ENCODE assay signal across 15 cellular contexts in the genomic region with DNA sequence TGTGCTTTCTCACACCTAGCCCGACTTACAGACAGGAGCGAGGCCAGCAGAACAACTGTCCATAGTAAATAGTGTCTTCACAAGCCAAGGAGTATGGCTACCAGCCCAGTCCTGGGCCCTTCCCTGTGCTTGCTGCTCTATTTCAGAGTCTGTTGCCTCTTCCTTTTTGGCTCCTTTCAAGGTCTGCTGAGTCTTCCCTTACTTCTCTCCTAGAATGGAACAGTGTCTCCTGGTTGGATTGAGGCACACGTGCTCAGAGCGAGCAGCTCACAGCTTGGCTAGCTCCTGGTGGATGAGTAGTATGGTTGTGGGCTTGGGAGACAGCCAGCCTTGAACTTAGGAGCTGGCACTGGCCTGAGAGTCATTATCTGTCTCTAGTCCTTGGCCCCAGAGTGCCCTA.
A peak's percentile ranks its signal among the peaks of the same experiment; 100 is the strongest.
DNase-seq lines count a peak whose midpoint lies in the region; ATAC-seq and TF ChIP-seq lines count a peak whose summit lies in the region.
"Had no signal": no experiment of that assay in that cellular context is flagged by ENCODE, and none has a peak within 500 bp of the region (broad histone marks: within the 10 kb centered on the region; RNA-seq: fewer than 3 reads in every experiment).

No MANE protein-coding gene starts in this region.

- H3K4me2 ChIP-seq in GM23248 (ENCODE audit: unreplicated experiment) = no peak overlapping the region
- H3K4me2 ChIP-seq: BLaER1, GM23338 had no signal

- H3K4me1 ChIP-seq in GM23248 (ENCODE audit: insufficient read depth) (peaks cover 1% of the 10 kb centered on the region; the same call in 1 of the 2 replicates), gastrocnemius medialis (peaks cover 9 to 14% of the 10 kb centered on the region in 2 donors)
- H3K4me1 ChIP-seq: HAP-1 had no signal

- H4K20me1 ChIP-seq in GM23248 (ENCODE audit: insufficient read depth) = no peaks in the 10 kb centered on the region

- in situ Hi-C loops in GM23248 (cut with MboI) (no loop called here), gastrocnemius medialis (cut with MboI; ENCODE audit: low sequenced_read_pairs in 4 of 4) (no loop called here)

- ATAC-seq in T-helper 17 cell (no peak), gastrocnemius medialis (peak; percentile 97 to 98), GM19324 (IDR thresholded peaks at IDR 0.05; ENCODE audit: low FRiP score, unreplicated experiment) (no peak)
- ATAC-seq: GM23338 had no signal

- H3K9ac ChIP-seq in GM23248 = no peak overlapping the region
- H3K9ac ChIP-seq: BLaER1 had no signal

- H3K36me3 Mint-ChIP-seq in T-helper 17 cell (ENCODE audit: low read depth) = peaks cover 2% of the 10 kb centered on the region
- peaks cover 61% of the 10 kb centered on the region for H3K36me3 Mint-ChIP-seq in nephron progenitor cell (ENCODE audit: low read depth)

- DNase-seq in GM23248 = peak; percentile 44
- no peak for DNase-seq in T-helper 17 cell
- no peak for DNase-seq in nephron progenitor cell
- DNase-seq in gastrocnemius medialis = peak; percentile 77 to 82
- no peak for DNase-seq in stimulated activated CD4-positive, alpha-beta T cell treated with anti-CD3 and anti-CD28 coated beads, Interleukin-4, amount 100 ng/mL, for 4 hours
- DNase-seq in NAMALWA (ENCODE audit: low spot score) = no peak
- DNase-seq: 8988T, AML-193, DMS53, GF-D8, IMR-90 had no signal

- 69% methylated on average over 4 of the region's 4 CpGs for WGBS in GM23248 (ENCODE audit: low coverage in 1 of 2, low lambda C conversion rate in 2 of 2, missing lambda C conversion rate in 2 of 2), 2 experiments

- no peak overlapping the region for H2AFZ ChIP-seq in GM23248
- H2AFZ ChIP-seq: GM23338 had no signal

- no peaks in the 10 kb centered on the region for H3K36me3 ChIP-seq in GM23248 (ENCODE audit: low read depth)
- H3K36me3 ChIP-seq in gastrocnemius medialis = no peaks in the 10 kb centered on the region
- H3K36me3 ChIP-seq: HAP-1 had no signal

- H3K27me3 Mint-ChIP-seq in T-helper 17 cell (no peaks in the 10 kb centered on the region), nephron progenitor cell (ENCODE audit: low read depth, poor library complexity) (no peaks in the 10 kb centered on the region)

- H3K4me1 Mint-ChIP-seq in T-helper 17 cell = peaks cover 14% of the 10 kb centered on the region
- H3K4me1 Mint-ChIP-seq in nephron progenitor cell = peaks cover 5% of the 10 kb centered on the region
- H3K4me1 Mint-ChIP-seq: GM23338 had no signal

- no peak overlapping the region for H3K4me3 ChIP-seq in GM23248
- H3K4me3 ChIP-seq in gastrocnemius medialis = no peak overlapping the region
- H3K4me3 ChIP-seq: BLaER1, GM23338, HAP-1 had no signal

- no peaks in the 10 kb centered on the region for H3K9me3 ChIP-seq in GM23248 (ENCODE audit: low read depth)
- H3K9me3 ChIP-seq in T-helper 17 cell (ENCODE audit: control insufficient read depth, low read length, poor library complexity, severe bottlenecking) = peaks cover 2% of the 10 kb centered on the region
- no peaks in the 10 kb centered on the region for H3K9me3 ChIP-seq in gastrocnemius medialis
- H3K9me3 ChIP-seq: HAP-1 had no signal

- intact Hi-C loops in gastrocnemius medialis (cut with DNase I; ENCODE audit: low total_unique reads) = loop anchor here (5.0 kb wide), 1 partner anchor 38 kb away; no protein-coding TSS in a partner anchor

- TF ChIP-seq CTCF in nephron progenitor cell (IDR thresholded peaks at IDR 0.05) (no peak), gastrocnemius medialis (IDR thresholded peaks at IDR 0.05 in 4 of 5, conservative IDR thresholded peaks at IDR 0.05 in 1 of 5) (no peak)

- H3F3A ChIP-seq in GM23248 (ENCODE audit: insufficient read depth) = no peaks in the 10 kb centered on the region

- no peak overlapping the region for H3K4me3 Mint-ChIP-seq in T-helper 17 cell
- no peak overlapping the region for H3K4me3 Mint-ChIP-seq in nephron progenitor cell
- H3K4me3 Mint-ChIP-seq: GM23338 had no signal

- H3K9me3 Mint-ChIP-seq in nephron progenitor cell = peaks cover 25% of the 10 kb centered on the region

- no peak for TF ChIP-seq POLR2A in gastrocnemius medialis (IDR thresholded peaks at IDR 0.05)

- H3K9me2 ChIP-seq in GM23248 (ENCODE audit: insufficient read depth) = no peaks in the 10 kb centered on the region

- H3K79me2 ChIP-seq in GM23248 (ENCODE audit: insufficient read depth) = peaks cover 9% of the 10 kb centered on the region; the same call in 1 of the 2 replicates

- H3K27ac ChIP-seq in GM23248 (no peak overlapping the region), gastrocnemius medialis (peak overlapping the region; percentile 39 to 69 (median 49))
- H3K27ac ChIP-seq: BLaER1 had no signal

- H3K27ac Mint-ChIP-seq in T-helper 17 cell = peak overlapping the region; percentile 12
- H3K27ac Mint-ChIP-seq in nephron progenitor cell = peak overlapping the region; percentile 81
- H3K27ac Mint-ChIP-seq: GM23338 had no signal

- H3K27me3 ChIP-seq in GM23248 (replicated peaks; ENCODE audit: insufficient read depth) (no peaks in the 10 kb centered on the region), gastrocnemius medialis (no peaks in the 10 kb centered on the region)
- H3K27me3 ChIP-seq: BLaER1 had no signal

Comparison
In these comparisons a context has a peak if more than half of its experiments do, and no peak if none do; other contexts are left out.
1. DNase-seq: peak in GM23248 (single experiment) and gastrocnemius medialis (2 of 2); none in T-helper 17 cell (0 of 3), nephron progenitor cell (single experiment), stimulated activated CD4-positive, alpha-beta T cell treated with anti-CD3 and anti-CD28 coated beads, Interleukin-4, amount 100 ng/mL, for 4 hours (0 of 2) and NAMALWA (single experiment).
2. ATAC-seq: peak in gastrocnemius medialis (2 of 2); none in T-helper 17 cell (single experiment) and GM19324 (single experiment).